ENCODE assay signal across 13 cellular contexts in genomic region chr10:14617125-14617524, GRCh38.
DNase-seq lines count a peak whose midpoint lies in the region; ATAC-seq and TF ChIP-seq lines count a peak whose summit lies in the region.
"Had no signal": no experiment of that assay in that cellular context is flagged by ENCODE, and none has a peak within 500 bp of the region (broad histone marks: within the 10 kb centered on the region; RNA-seq: fewer than 3 reads in every experiment).

No MANE protein-coding gene starts in this region.

- H2BK15ac ChIP-seq in IMR-90 (ENCODE audit: low read depth, low read length), result 0 out of 3 replicates have a peak overlapping the region, but pooled peaks have one; percentile 2
- H2BK15ac ChIP-seq in mesendoderm (replicated peaks; ENCODE audit: low read depth), result no peak overlapping the region

- H2BK5ac ChIP-seq in IMR-90 (ENCODE audit: low read depth, low read length, poor library complexity, severe bottlenecking), result no peak overlapping the region
- H2BK5ac ChIP-seq in mesendoderm (ENCODE audit: low read length), result no peak overlapping the region

- TF ChIP-seq CTCF in IMR-90 (conservative IDR thresholded peaks at IDR 0.05; ENCODE audit: low read depth, low read length) (no peak), nephron (IDR thresholded peaks at IDR 0.05; ENCODE audit: unreplicated experiment in 3 of 3) (no peak)

- no peak overlapping the region for H3K4me2 ChIP-seq in IMR-90 (ENCODE audit: low read depth, low read length)
- no peak overlapping the region for H3K4me2 ChIP-seq in mesendoderm (ENCODE audit: low read length)

- H4K8ac ChIP-seq in IMR-90 (ENCODE audit: low read depth in 2 of 2, low read length in 2 of 2), result 0 out of 4 replicates have a peak overlapping the region, but pooled peaks of 1 of the 2 experiments have one; percentile 23
- no peak overlapping the region for H4K8ac ChIP-seq in mesendoderm (ENCODE audit: low read depth, low read length)

- in situ Hi-C loops in IMR-90 (cut with MboI; ENCODE audit: low sequenced_read_pairs), result no loop called here

- no peak overlapping the region for H2AK5ac ChIP-seq in IMR-90 (ENCODE audit: low read depth, low read length)
- no peak overlapping the region for H2AK5ac ChIP-seq in mesendoderm (ENCODE audit: low read length)

- no peaks in the 10 kb centered on the region; the same call in 1 of the 2 replicates for H3K9me1 ChIP-seq in IMR-90 (ENCODE audit: insufficient read depth, low read length)

- H3K4me3 ChIP-seq in IMR-90 (ENCODE audit: insufficient read depth, low read depth, low read length) (no peak overlapping the region), mesendoderm (ENCODE audit: low read length) (no peak overlapping the region)

- H3K9ac ChIP-seq in IMR-90 (ENCODE audit: low read depth, low read length) (no peak overlapping the region), mesendoderm (ENCODE audit: low read length) (no peak overlapping the region)

- H3K27ac ChIP-seq in IMR-90 (ENCODE audit: insufficient read depth, low read length) (no peak overlapping the region), mesendoderm (ENCODE audit: low read depth, low read length) (no peak overlapping the region)
- H3K27ac ChIP-seq: RWPE1 had no signal

- dilution Hi-C loops in IMR-90 (cut with HindIII; ENCODE audit: low sequenced_read_pairs, unreplicated experiment), result no loop called here

- 0 out of 2 replicates have a peak overlapping the region, but pooled peaks have one; percentile 31 for H3K14ac ChIP-seq in IMR-90 (replicated peaks; ENCODE audit: low read depth, low read length)

- H3K36me3 ChIP-seq in IMR-90 (ENCODE audit: control insufficient read depth, insufficient read depth, low read length) (no peaks in the 10 kb centered on the region), mesendoderm (ENCODE audit: control insufficient read depth, insufficient read depth, low read length) (no peaks in the 10 kb centered on the region)

- H4K5ac ChIP-seq in IMR-90 (ENCODE audit: low read depth, low read length) (no peak overlapping the region), mesendoderm (ENCODE audit: low read length) (no peak overlapping the region)

- H3K27me3 ChIP-seq in IMR-90 (ENCODE audit: control insufficient read depth, insufficient read depth, low read length), result no peaks in the 10 kb centered on the region
- no peaks in the 10 kb centered on the region for H3K27me3 ChIP-seq in mesendoderm (ENCODE audit: insufficient read depth, low read length, poor library complexity)

- H3K79me1 ChIP-seq in IMR-90 (ENCODE audit: low read depth in 1 of 2, low read length in 2 of 2) (no peaks in the 10 kb centered on the region), mesendoderm (ENCODE audit: low read length) (no peaks in the 10 kb centered on the region)

- H3K9me3 ChIP-seq in IMR-90 (ENCODE audit: control insufficient read depth, insufficient read depth, low read length), result no peaks in the 10 kb centered on the region

- H3K4me1 ChIP-seq in IMR-90 (ENCODE audit: control insufficient read depth, insufficient read depth, low read length) (peaks cover 6% of the 10 kb centered on the region; the same call in 1 of the 2 replicates), mesendoderm (ENCODE audit: control insufficient read depth, low read depth, low read length) (no peaks in the 10 kb centered on the region)

- H3K4ac ChIP-seq in IMR-90 (ENCODE audit: low read depth, low read length) (peak overlapping the region; percentile 9; the same call in 1 of the 2 replicates), mesendoderm (ENCODE audit: low read depth, low read length) (no peak overlapping the region)

- no peaks in the 10 kb centered on the region for H3K36me3 Mint-ChIP-seq in activated naive CD8-positive, alpha-beta T cell
- no peaks in the 10 kb centered on the region for H3K36me3 Mint-ChIP-seq in nephron (ENCODE audit: low read depth)
- H3K36me3 Mint-ChIP-seq: natural killer cell had no signal

- CTCF ChIA-PET in IMR-90 (lab: Yijun Ruan, JAX), result no interaction called here

- no peak for TF ChIP-seq RAD21 in IMR-90 (IDR thresholded peaks at IDR 0.05; ENCODE audit: low read length)

- no peaks in the 10 kb centered on the region for H3K79me2 ChIP-seq in mesendoderm (ENCODE audit: control insufficient read depth, insufficient read depth, low read length)

- no TSS peak for BruUV-seq in IMR-90 (replicated peaks; lab: Mats Ljungman, UMichigan)

- no peaks in the 10 kb centered on the region for H3K9me3 Mint-ChIP-seq in activated naive CD8-positive, alpha-beta T cell (ENCODE audit: low read depth)
- H3K9me3 Mint-ChIP-seq in nephron, result no peaks in the 10 kb centered on the region
- H3K9me3 Mint-ChIP-seq: activated B cell treated with CpG ODN at 0.5 μM for 24 hours, natural killer cell had no signal

- H3K56ac ChIP-seq in IMR-90 (ENCODE audit: extremely low read depth, insufficient read depth, low read length) (no peak overlapping the region), mesendoderm (ENCODE audit: low read length) (no peak overlapping the region)

- H2BK20ac ChIP-seq in IMR-90 (ENCODE audit: low read depth, low read length), result no peak overlapping the region

- no CpG with 5 or more reads among the region's 2 CpGs for WGBS in IMR-90 (ENCODE audit: extremely low coverage in 2 of 2, insufficient read length in 1 of 2), 2 experiments
- WGBS in mesendoderm (ENCODE audit: extremely low coverage, insufficient coverage, low lambda C conversion rate), result no CpG with 5 or more reads among the region's 2 CpGs

- H4K20me1 ChIP-seq in IMR-90 (ENCODE audit: insufficient read depth, low read length), result no peaks in the 10 kb centered on the region

- intact Hi-C loops in IMR-90 (cut with micrococcal nuclease), result loop anchor here (5.0 kb wide), 1 partner anchor 35 kb away; no protein-coding TSS in a partner anchor

- no peak overlapping the region; the same call in 1 of the 2 replicates for H2BK120ac ChIP-seq in IMR-90 (ENCODE audit: low read depth, low read length)
- H2BK120ac ChIP-seq in mesendoderm (ENCODE audit: low read depth, low read length), result no peak overlapping the region

- H3K23ac ChIP-seq in IMR-90 (ENCODE audit: low read depth, low read length) (no peak overlapping the region), mesendoderm (ENCODE audit: low read length) (no peak overlapping the region)

- no peak for TF ChIP-seq POLR2A in IMR-90 (IDR thresholded peaks at IDR 0.05; ENCODE audit: low read depth, low read length)

- H2AK9ac ChIP-seq in IMR-90 (replicated peaks; ENCODE audit: low read depth, low read length, poor library complexity), result no peak overlapping the region

- POLR2A ChIA-PET in IMR-90 (lab: Charles Lee; ENCODE audit: unreplicated experiment), result no interaction called here

- no peaks in the 10 kb centered on the region for H3K27me3 Mint-ChIP-seq in activated naive CD8-positive, alpha-beta T cell
- peaks cover 24% of the 10 kb centered on the region for H3K27me3 Mint-ChIP-seq in nephron (ENCODE audit: low read depth)
- H3K27me3 Mint-ChIP-seq: activated B cell treated with CpG ODN at 0.5 μM for 24 hours had no signal

- peaks cover 24% of the 10 kb centered on the region for H3K4me1 Mint-ChIP-seq in activated naive CD8-positive, alpha-beta T cell (ENCODE audit: low read depth)
- H3K4me1 Mint-ChIP-seq in nephron, result peaks cover 22% of the 10 kb centered on the region

- H2AFZ ChIP-seq in IMR-90 (replicated peaks; ENCODE audit: low read length, poor library complexity), result no peak overlapping the region

- H3K27ac Mint-ChIP-seq in activated naive CD8-positive, alpha-beta T cell, result peak overlapping the region; percentile 81
- peak overlapping the region; percentile 12 to 42 (median 36) for H3K27ac Mint-ChIP-seq in nephron
- H3K27ac Mint-ChIP-seq: natural killer cell had no signal

- ATAC-seq in IMR-90 (ENCODE audit: low read depth), result no peak
- no peak for ATAC-seq in GM18502 (IDR thresholded peaks at IDR 0.05; ENCODE audit: poor library complexity, unreplicated experiment)
- ATAC-seq: natural killer cell had no signal

- no peak overlapping the region for H4K91ac ChIP-seq in IMR-90 (ENCODE audit: insufficient read depth, low read depth, low read length)

- DNase-seq in NCI-H82 (lab: John Stamatoyannopoulos, UW) (peak; percentile 1), NCI-H82 treated with DMSO at 0.1 percent for 48 hours (lab: John Stamatoyannopoulos, UW; ENCODE audit: unreplicated experiment) (no peak), IMR-90 (no peak), mesendoderm (no peak), HuH-7 (ENCODE audit: low spot score) (no peak)
- DNase-seq: activated B cell treated with CpG ODN at 0.5 μM for 24 hours, cerebellar nuclear complex, natural killer cell, NCI-H2171 had no signal

- H3K4me3 Mint-ChIP-seq in activated naive CD8-positive, alpha-beta T cell, result peak overlapping the region; percentile 52
- H3K4me3 Mint-ChIP-seq in nephron, result no peak overlapping the region
- H3K4me3 Mint-ChIP-seq: activated B cell treated with CpG ODN at 0.5 μM for 24 hours, natural killer cell had no signal

- H3K18ac ChIP-seq in IMR-90 (ENCODE audit: low read depth, low read length) (no peak overlapping the region), mesendoderm (ENCODE audit: low read length) (no peak overlapping the region)

TF ChIP-seq in IMR-90, 13 proteins besides CTCF, POLR2A, EP300 and RAD21 (continues in another document):
- no peak for TF ChIP-seq FOS (IDR thresholded peaks at IDR 0.05; ENCODE audit: low read depth, low read length)
- no peak for TF ChIP-seq NFE2L2 (IDR thresholded peaks at IDR 0.05; ENCODE audit: low read depth, low read length)
- TF ChIP-seq, protein P1, sequence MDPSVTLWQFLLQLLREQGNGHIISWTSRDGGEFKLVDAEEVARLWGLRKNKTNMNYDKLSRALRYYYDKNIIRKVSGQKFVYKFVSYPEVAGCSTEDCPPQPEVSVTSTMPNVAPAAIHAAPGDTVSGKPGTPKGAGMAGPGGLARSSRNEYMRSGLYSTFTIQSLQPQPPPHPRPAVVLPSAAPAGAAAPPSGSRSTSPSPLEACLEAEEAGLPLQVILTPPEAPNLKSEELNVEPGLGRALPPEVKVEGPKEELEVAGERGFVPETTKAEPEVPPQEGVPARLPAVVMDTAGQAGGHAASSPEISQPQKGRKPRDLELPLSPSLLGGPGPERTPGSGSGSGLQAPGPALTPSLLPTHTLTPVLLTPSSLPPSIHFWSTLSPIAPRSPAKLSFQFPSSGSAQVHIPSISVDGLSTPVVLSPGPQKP (IDR thresholded peaks at IDR 0.05; ENCODE audit: borderline replicate concordance, low read depth, low read length), result no peak
- TF ChIP-seq CEBPB (IDR thresholded peaks at IDR 0.05; ENCODE audit: low read depth, low read length), result no peak
- no peak for TF ChIP-seq RCOR1 (IDR thresholded peaks at IDR 0.05; ENCODE audit: insufficient replicate concordance, low read length)
- no peak for TF ChIP-seq MAFK (IDR thresholded peaks at IDR 0.05; ENCODE audit: low read depth, low read length)
- TF ChIP-seq SMC3 (IDR thresholded peaks at IDR 0.05; ENCODE audit: low read depth, low read length), result no peak
- no peak for TF ChIP-seq MAZ (IDR thresholded peaks at IDR 0.05; ENCODE audit: borderline replicate concordance, low read depth, low read length)
- no peak for TF ChIP-seq MXI1 (IDR thresholded peaks at IDR 0.05; ENCODE audit: borderline replicate concordance, low read depth, low read length)
